In the genomic region with DNA sequence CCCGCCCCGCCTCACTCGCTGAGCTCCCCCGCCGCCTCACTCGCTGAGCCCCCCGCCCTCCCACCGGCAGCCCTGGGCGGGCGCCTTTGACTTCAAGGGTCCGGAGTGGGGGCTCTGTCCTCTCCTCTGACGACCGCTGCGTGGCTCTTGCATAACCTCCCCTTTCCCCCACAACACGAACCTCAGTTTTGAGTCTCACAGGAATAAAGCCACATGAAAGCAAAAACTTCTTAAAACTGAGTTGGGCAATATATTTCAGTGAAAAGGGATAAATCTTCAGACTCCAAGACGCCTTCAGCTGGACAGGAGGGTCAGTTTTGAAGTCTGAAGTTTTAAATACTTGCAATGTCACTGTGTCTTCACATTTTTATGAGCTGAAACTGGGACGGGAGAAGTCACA, we compare ENCODE assay signal across 10 cellular contexts.
DNase-seq lines count a peak whose midpoint lies in the region; TF ChIP-seq lines count a peak whose summit lies in the region.
"Had no signal": no experiment of that assay in that cellular context is flagged by ENCODE, and none has a peak within 500 bp of the region (broad histone marks: within the 10 kb centered on the region; RNA-seq: fewer than 3 reads in every experiment).

No MANE protein-coding gene starts in this region.

- H3K9me3 ChIP-seq in SK-N-MC (ENCODE audit: low read depth, low read length), result no peaks in the 10 kb centered on the region
- H3K9me3 ChIP-seq in subcutaneous abdominal adipose tissue (ENCODE audit: control insufficient read depth in 5 of 5, low read length in 5 of 5), result no peaks in the 10 kb centered on the region

- H3K27me3 Mint-ChIP-seq in activated CD4-positive, alpha-beta memory T cell treated with anti-CD3 and anti-CD28 coated beads for 36 hours, result no peaks in the 10 kb centered on the region
- no peaks in the 10 kb centered on the region for H3K27me3 Mint-ChIP-seq in activated CD4-positive, alpha-beta memory T cell treated with anti-CD3 and anti-CD28 coated beads, Interleukin-2, amount 10 ng/mL, durations not matched to agents 7 days and 5 days

- H3K4me1 ChIP-seq in subcutaneous abdominal adipose tissue (ENCODE audit: control insufficient read depth in 5 of 5, insufficient read depth in 5 of 5, low read length in 5 of 5), result peaks cover 4 to 54% (median 33%) of the 10 kb centered on the region in 5 donors

- intact Hi-C loops in activated CD4-positive, alpha-beta memory T cell treated with anti-CD3 and anti-CD28 coated beads for 36 hours (cut with micrococcal nuclease), result no loop called here

- peaks cover 36% of the 10 kb centered on the region for H3K36me3 Mint-ChIP-seq in activated CD4-positive, alpha-beta memory T cell treated with anti-CD3 and anti-CD28 coated beads for 36 hours
- H3K36me3 Mint-ChIP-seq in activated CD4-positive, alpha-beta memory T cell treated with anti-CD3 and anti-CD28 coated beads, Interleukin-2, amount 10 ng/mL, durations not matched to agents 7 days and 5 days (ENCODE audit: low read depth), result peaks cover 60% of the 10 kb centered on the region

- H3K27ac Mint-ChIP-seq in activated CD4-positive, alpha-beta memory T cell treated with anti-CD3 and anti-CD28 coated beads for 36 hours, result peak overlapping the region; percentile 51
- no peak overlapping the region for H3K27ac Mint-ChIP-seq in activated CD4-positive, alpha-beta memory T cell treated with anti-CD3 and anti-CD28 coated beads, Interleukin-2, amount 10 ng/mL, durations not matched to agents 7 days and 5 days

- H3K4me3 ChIP-seq in SK-N-MC, result peak overlapping the region; percentile 56
- no peak overlapping the region for H3K4me3 ChIP-seq in fibroblast of mammary gland (ENCODE audit: control insufficient read depth, low read depth, low read length)
- H3K4me3 ChIP-seq in subcutaneous abdominal adipose tissue (ENCODE audit: low read depth in 1 of 5, low read length in 5 of 5), result no peak overlapping the region
- H3K4me3 ChIP-seq: GM12878 had no signal

- peak overlapping the region; percentile 98 for H3K27ac ChIP-seq in SK-N-MC
- H3K27ac ChIP-seq in subcutaneous abdominal adipose tissue (ENCODE audit: low read depth, low read length), result peak overlapping the region; percentile 93

- peaks cover 56% of the 10 kb centered on the region for H3K4me1 Mint-ChIP-seq in activated CD4-positive, alpha-beta memory T cell treated with anti-CD3 and anti-CD28 coated beads for 36 hours (ENCODE audit: low read depth)
- peaks cover 42% of the 10 kb centered on the region for H3K4me1 Mint-ChIP-seq in activated CD4-positive, alpha-beta memory T cell treated with anti-CD3 and anti-CD28 coated beads, Interleukin-2, amount 10 ng/mL, durations not matched to agents 7 days and 5 days

- H3K27me3 ChIP-seq in subcutaneous abdominal adipose tissue (ENCODE audit: control insufficient read depth in 5 of 5, insufficient read depth in 4 of 5, low read length in 5 of 5), result no peaks in the 10 kb centered on the region

- no peak for DNase-seq in activated CD4-positive, alpha-beta memory T cell treated with anti-CD3 and anti-CD28 coated beads for 36 hours
- DNase-seq in activated CD4-positive, alpha-beta memory T cell treated with anti-CD3 and anti-CD28 coated beads, Interleukin-2, amount 10 ng/mL, durations not matched to agents 7 days and 5 days, result no peak
- peak; percentile 72 for DNase-seq in SK-N-MC (ENCODE audit: low read depth, low spot score)
- DNase-seq in fibroblast of mammary gland (ENCODE audit: low read depth), result peak; percentile 92
- no peak for DNase-seq in COR-L47 (lab: John Stamatoyannopoulos, UW)
- DNase-seq in SIG-M5 treated with dmso at 0.1 percent for 504 hours (lab: John Stamatoyannopoulos, UW; ENCODE audit: unreplicated experiment), result no peak
- no peak for DNase-seq in NCI-H345 treated with DMSO at 0.1 percent for 48 hours (lab: John Stamatoyannopoulos, UW; ENCODE audit: unreplicated experiment)
- DNase-seq: T-helper 9 cell had no signal

- POLR2A ChIA-PET in activated CD4-positive, alpha-beta memory T cell treated with anti-CD3 and anti-CD28 coated beads for 36 hours (lab: Charles Lee), result no interaction called here
- POLR2A ChIA-PET in activated CD4-positive, alpha-beta memory T cell treated with anti-CD3 and anti-CD28 coated beads, Interleukin-2, amount 10 ng/mL, durations not matched to agents 7 days and 5 days (lab: Charles Lee), result interaction anchor here (1.3 kb wide), 1 partner anchor 23 kb away, joined by 5 read pairs; no protein-coding TSS in a partner anchor

- no peaks in the 10 kb centered on the region for H3K36me3 ChIP-seq in SK-N-MC (ENCODE audit: insufficient read depth, low read length)
- H3K36me3 ChIP-seq in subcutaneous abdominal adipose tissue (ENCODE audit: control insufficient read depth in 5 of 5, insufficient read depth in 5 of 5, low read length in 5 of 5), result peaks cover 0 to 24% (median 6%) of the 10 kb centered on the region in 5 donors

- peaks cover 2% of the 10 kb centered on the region for H3K9me3 Mint-ChIP-seq in activated CD4-positive, alpha-beta memory T cell treated with anti-CD3 and anti-CD28 coated beads for 36 hours
- no peaks in the 10 kb centered on the region for H3K9me3 Mint-ChIP-seq in activated CD4-positive, alpha-beta memory T cell treated with anti-CD3 and anti-CD28 coated beads, Interleukin-2, amount 10 ng/mL, durations not matched to agents 7 days and 5 days

- no peak overlapping the region for H3K4me3 Mint-ChIP-seq in activated CD4-positive, alpha-beta memory T cell treated with anti-CD3 and anti-CD28 coated beads for 36 hours
- H3K4me3 Mint-ChIP-seq in activated CD4-positive, alpha-beta memory T cell treated with anti-CD3 and anti-CD28 coated beads, Interleukin-2, amount 10 ng/mL, durations not matched to agents 7 days and 5 days, result no peak overlapping the region

- peak overlapping the region; percentile 69 for H3K9ac ChIP-seq in SK-N-MC (ENCODE audit: insufficient read length)
- H3K9ac ChIP-seq in subcutaneous abdominal adipose tissue (ENCODE audit: low read length in 5 of 5), result peak overlapping the region in 4 of 5 donors; percentile 1 to 58 (median 22)

- no peak for TF ChIP-seq CTCF in fibroblast of mammary gland (conservative IDR thresholded peaks at IDR 0.05; ENCODE audit: control insufficient read depth, insufficient read depth, low read depth, low read length)

- CTCF ChIA-PET in activated CD4-positive, alpha-beta memory T cell treated with anti-CD3 and anti-CD28 coated beads for 36 hours (lab: Charles Lee), result no interaction called here
- CTCF ChIA-PET in activated CD4-positive, alpha-beta memory T cell treated with anti-CD3 and anti-CD28 coated beads, Interleukin-2, amount 10 ng/mL, durations not matched to agents 7 days and 5 days (lab: Charles Lee), result no interaction called here

Comparison
In these comparisons a context has a peak if more than half of its experiments do, and no peak if none do; other contexts are left out.
1. DNase-seq: peak in SK-N-MC (single experiment) and fibroblast of mammary gland (single experiment); none in activated CD4-positive, alpha-beta memory T cell treated with anti-CD3 and anti-CD28 coated beads for 36 hours (single experiment), activated CD4-positive, alpha-beta memory T cell treated with anti-CD3 and anti-CD28 coated beads, Interleukin-2, amount 10 ng/mL, durations not matched to agents 7 days and 5 days (single experiment), COR-L47 (single experiment), SIG-M5 treated with dmso at 0.1 percent for 504 hours (single experiment) and NCI-H345 treated with DMSO at 0.1 percent for 48 hours (single experiment).